In the genomic region with DNA sequence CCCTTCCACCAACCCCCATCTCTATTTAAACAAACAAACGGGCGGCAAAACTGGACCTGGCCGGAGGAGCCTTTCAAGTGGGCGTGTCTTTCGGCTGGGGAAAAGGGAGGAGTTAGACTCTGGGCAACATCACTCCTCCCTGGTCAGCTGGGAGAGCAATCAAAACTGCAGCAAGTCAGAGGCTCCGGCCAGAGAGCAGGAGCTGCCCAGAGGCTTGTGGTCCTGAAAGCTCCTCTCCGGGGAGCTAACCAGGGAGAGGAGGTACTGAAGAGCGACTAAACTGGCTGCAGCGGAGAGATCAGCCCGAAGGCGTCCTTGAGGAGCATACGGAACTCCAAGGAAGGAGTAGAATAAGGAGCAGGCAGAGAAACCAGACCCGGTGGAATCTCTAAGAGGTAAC, we compare ENCODE assay signal across 1 cellular context.
TF ChIP-seq lines count a peak whose summit lies in the region.

A gene with protein sequence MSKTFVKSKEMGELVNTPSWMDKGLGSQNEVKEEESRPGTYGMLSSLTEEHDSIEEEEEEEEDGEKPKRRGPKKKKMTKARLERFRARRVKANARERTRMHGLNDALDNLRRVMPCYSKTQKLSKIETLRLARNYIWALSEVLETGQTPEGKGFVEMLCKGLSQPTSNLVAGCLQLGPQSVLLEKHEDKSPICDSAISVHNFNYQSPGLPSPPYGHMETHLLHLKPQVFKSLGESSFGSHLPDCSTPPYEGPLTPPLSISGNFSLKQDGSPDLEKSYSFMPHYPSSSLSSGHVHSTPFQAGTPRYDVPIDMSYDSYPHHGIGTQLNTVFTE (plus strand): TSS at position 191 of the 400 bp plus-strand sequence. CDS start 6,466 bp downstream, outside the sequence.

TF ChIP-seq in HepG2, 621 proteins besides CTCF, POLR2A, EP300 and RAD21 (continued from another document):
- TF ChIP-seq, protein P1, sequence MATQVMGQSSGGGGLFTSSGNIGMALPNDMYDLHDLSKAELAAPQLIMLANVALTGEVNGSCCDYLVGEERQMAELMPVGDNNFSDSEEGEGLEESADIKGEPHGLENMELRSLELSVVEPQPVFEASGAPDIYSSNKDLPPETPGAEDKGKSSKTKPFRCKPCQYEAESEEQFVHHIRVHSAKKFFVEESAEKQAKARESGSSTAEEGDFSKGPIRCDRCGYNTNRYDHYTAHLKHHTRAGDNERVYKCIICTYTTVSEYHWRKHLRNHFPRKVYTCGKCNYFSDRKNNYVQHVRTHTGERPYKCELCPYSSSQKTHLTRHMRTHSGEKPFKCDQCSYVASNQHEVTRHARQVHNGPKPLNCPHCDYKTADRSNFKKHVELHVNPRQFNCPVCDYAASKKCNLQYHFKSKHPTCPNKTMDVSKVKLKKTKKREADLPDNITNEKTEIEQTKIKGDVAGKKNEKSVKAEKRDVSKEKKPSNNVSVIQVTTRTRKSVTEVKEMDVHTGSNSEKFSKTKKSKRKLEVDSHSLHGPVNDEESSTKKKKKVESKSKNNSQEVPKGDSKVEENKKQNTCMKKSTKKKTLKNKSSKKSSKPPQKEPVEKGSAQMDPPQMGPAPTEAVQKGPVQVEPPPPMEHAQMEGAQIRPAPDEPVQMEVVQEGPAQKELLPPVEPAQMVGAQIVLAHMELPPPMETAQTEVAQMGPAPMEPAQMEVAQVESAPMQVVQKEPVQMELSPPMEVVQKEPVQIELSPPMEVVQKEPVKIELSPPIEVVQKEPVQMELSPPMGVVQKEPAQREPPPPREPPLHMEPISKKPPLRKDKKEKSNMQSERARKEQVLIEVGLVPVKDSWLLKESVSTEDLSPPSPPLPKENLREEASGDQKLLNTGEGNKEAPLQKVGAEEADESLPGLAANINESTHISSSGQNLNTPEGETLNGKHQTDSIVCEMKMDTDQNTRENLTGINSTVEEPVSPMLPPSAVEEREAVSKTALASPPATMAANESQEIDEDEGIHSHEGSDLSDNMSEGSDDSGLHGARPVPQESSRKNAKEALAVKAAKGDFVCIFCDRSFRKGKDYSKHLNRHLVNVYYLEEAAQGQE (IDR thresholded peaks at IDR 0.05; ENCODE audit: borderline replicate concordance in 1 of 2, low read depth in 1 of 2, low read length in 2 of 2), result peak; percentile 62 to 94
